Comparison of ENCODE assay signal across 2 cellular contexts in the genomic region with DNA sequence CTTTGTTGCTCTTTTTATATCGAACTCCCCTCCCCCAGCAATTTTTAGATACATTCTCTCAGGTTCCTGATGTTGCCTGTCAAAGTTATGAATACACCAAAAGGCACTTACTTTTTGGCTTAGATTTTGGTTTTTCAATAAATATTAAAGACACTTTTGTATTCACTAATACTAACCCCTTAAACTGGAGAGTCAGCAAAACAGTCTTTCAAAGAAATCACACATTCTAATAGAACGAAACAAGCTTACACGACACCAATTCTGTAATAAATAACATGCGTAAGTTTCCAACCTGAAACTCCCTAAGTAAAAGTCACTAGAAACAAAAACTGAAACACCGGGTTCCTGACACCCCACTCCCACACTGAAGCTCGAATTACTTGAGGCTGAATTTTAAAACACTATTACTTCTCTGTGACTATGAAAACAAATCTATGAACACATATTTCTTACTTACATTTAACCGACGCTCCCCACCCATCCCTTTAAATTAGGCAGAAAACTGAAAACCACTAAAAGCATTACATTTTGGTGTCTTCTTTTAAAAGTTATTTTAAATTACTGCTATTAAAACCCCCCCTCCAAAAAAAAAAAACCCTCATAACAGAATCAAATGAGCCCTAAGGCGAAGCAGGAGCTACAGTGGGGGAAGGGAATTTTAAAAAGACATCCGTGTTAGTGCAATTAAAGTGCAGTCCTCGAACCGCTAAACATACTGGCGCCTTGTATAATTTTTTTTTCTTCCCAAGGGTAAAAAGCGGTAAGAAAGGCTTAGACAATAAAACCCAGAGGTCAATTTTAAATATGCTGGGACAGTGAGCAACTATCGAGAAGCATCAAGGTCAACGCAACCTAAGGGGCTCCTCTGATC.
TF ChIP-seq lines count a peak whose summit lies in the region.

No MANE protein-coding gene starts in this region.

TF ChIP-seq in HCT116, 20 proteins besides CTCF, POLR2A, EP300 and RAD21 (continued from another document):
- TF ChIP-seq, protein P1, sequence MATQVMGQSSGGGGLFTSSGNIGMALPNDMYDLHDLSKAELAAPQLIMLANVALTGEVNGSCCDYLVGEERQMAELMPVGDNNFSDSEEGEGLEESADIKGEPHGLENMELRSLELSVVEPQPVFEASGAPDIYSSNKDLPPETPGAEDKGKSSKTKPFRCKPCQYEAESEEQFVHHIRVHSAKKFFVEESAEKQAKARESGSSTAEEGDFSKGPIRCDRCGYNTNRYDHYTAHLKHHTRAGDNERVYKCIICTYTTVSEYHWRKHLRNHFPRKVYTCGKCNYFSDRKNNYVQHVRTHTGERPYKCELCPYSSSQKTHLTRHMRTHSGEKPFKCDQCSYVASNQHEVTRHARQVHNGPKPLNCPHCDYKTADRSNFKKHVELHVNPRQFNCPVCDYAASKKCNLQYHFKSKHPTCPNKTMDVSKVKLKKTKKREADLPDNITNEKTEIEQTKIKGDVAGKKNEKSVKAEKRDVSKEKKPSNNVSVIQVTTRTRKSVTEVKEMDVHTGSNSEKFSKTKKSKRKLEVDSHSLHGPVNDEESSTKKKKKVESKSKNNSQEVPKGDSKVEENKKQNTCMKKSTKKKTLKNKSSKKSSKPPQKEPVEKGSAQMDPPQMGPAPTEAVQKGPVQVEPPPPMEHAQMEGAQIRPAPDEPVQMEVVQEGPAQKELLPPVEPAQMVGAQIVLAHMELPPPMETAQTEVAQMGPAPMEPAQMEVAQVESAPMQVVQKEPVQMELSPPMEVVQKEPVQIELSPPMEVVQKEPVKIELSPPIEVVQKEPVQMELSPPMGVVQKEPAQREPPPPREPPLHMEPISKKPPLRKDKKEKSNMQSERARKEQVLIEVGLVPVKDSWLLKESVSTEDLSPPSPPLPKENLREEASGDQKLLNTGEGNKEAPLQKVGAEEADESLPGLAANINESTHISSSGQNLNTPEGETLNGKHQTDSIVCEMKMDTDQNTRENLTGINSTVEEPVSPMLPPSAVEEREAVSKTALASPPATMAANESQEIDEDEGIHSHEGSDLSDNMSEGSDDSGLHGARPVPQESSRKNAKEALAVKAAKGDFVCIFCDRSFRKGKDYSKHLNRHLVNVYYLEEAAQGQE (IDR thresholded peaks at IDR 0.05; ENCODE audit: low read depth), result no peak
- TF ChIP-seq CEBPB (IDR thresholded peaks at IDR 0.05; ENCODE audit: low read depth), result no peak
- no peak for TF ChIP-seq ZNF274 (IDR thresholded peaks at IDR 0.05; ENCODE audit: low read depth, low read length)
- TF ChIP-seq SIN3A (IDR thresholded peaks at IDR 0.05; ENCODE audit: low read depth), result no peak; the same call in 1 of the 2 replicates
- no peak for TF ChIP-seq JUND (IDR thresholded peaks at IDR 0.05)
- TF ChIP-seq ELF1 (IDR thresholded peaks at IDR 0.05; ENCODE audit: borderline replicate concordance, low read depth), result no peak
- no peak for TF ChIP-seq SRF (IDR thresholded peaks at IDR 0.05; ENCODE audit: low read depth)

TF ChIP-seq in SK-N-SH treated with all-trans-retinoic acid at 6 μM for 48 hours, 23 proteins besides CTCF, POLR2A, EP300 and RAD21 (continued from another document):
- no peak for TF ChIP-seq BACH2 (CRISPR knock-in tag; IDR thresholded peaks at IDR 0.05; ENCODE audit: borderline replicate concordance)
- no peak for TF ChIP-seq PPARA (CRISPR knock-in tag; IDR thresholded peaks at IDR 0.05; ENCODE audit: borderline replicate concordance)
